20 cellular contexts compared by ENCODE assay signal in the genomic region with DNA sequence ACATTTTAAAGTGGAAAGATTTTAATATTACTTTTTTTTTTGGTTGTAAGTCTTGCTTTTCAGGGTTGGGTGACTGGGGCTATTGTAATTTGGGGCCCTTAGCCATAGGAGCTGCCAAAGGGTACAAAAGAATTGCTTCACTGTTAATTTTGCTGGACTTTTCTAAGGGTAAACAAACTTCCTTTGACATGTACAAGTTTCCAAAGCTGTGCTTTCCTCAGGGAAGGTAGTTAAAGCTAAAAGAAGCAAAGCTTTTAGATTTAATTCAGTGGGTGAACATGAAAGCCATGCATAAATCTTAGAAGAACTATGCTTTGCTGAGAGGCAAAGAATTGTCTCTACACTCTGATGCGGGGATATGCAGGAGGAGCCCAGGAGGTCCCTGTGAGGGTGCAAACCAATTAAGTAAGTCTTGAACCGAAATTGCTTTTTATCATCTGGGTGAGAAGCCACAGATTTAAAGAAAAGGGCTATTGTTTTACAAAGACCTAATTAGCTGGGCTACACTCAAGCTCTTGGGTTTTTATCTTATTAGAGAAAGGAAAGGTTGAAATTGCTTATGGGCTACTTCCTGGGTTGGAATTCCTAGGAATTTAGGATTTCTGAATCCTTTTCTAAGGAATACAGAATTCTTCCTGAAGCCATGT.
DNase-seq lines count a peak whose midpoint lies in the region; ATAC-seq and TF ChIP-seq lines count a peak whose summit lies in the region.
"Had no signal": no experiment of that assay in that cellular context is flagged by ENCODE, and none has a peak within 500 bp of the region (broad histone marks: within the 10 kb centered on the region; RNA-seq: fewer than 3 reads in every experiment).

No MANE protein-coding gene starts in this region.

- TF ChIP-seq CTCF in GM23338 (conservative IDR thresholded peaks at IDR 0.05; ENCODE audit: low read depth in 2 of 2), result no peak

- DNase-seq in GM23338 (ENCODE audit: low spot score) (peak; percentile 47), astrocyte of the hippocampus (ENCODE audit: low read depth, low spot score) (peak; percentile 9), T-cell (no peak), AML-193 (lab: John Stamatoyannopoulos, UW) (no peak), NCI-H774 (lab: John Stamatoyannopoulos, UW) (no peak)
- DNase-seq: activated CD4-positive, CD25-positive, alpha-beta regulatory T cell; activated CD8-positive, alpha-beta T cell treated with anti-CD3 and anti-CD28 coated beads, Interleukin-2, amount 10 ng/mL, durations not matched to agents 7 days and 5 days; CD4-positive, CD25-positive, alpha-beta regulatory T cell; central memory CD4-positive, alpha-beta T cell; DMS79 treated with DMSO at 0.1 percent for 48 hours; left colon; NCI-H146; SHP77; stimulated activated CD4-positive, alpha-beta T cell treated with anti-CD3 and anti-CD28 coated beads, Interleukin-12 subunit alpha, Interleukin-12 subunit beta, amount 100 ng/mL, for 4 hours; upper lobe of right lung had no signal

- peaks cover 2% of the 10 kb centered on the region for H3K27me3 Mint-ChIP-seq in GM23338 (ENCODE audit: insufficient read depth, low read depth, poor library complexity)
- H3K27me3 Mint-ChIP-seq in T-cell, result peaks cover 6 to 7% of the 10 kb centered on the region in 2 donors
- H3K27me3 Mint-ChIP-seq: CD4-positive, CD25-positive, alpha-beta regulatory T cell had no signal

- H3K27ac ChIP-seq in GM23338 (ENCODE audit: low read depth), result peak overlapping the region; percentile 85
- no peak overlapping the region for H3K27ac ChIP-seq in iPS-20b (ENCODE audit: low read length)
- H3K27ac ChIP-seq in rectal smooth muscle tissue (ENCODE audit: low read depth, low read length), result peak overlapping the region; percentile 29
- H3K27ac ChIP-seq: parathyroid adenoma, upper lobe of right lung had no signal

- H3K27me3 ChIP-seq in GM23338 (ENCODE audit: insufficient read depth) (no peaks in the 10 kb centered on the region), iPS-20b (ENCODE audit: insufficient read depth, low read length) (no peaks in the 10 kb centered on the region), rectal smooth muscle tissue (ENCODE audit: control insufficient read depth, insufficient read depth, low read length) (no peaks in the 10 kb centered on the region)
- H3K27me3 ChIP-seq: upper lobe of right lung had no signal

- no peak overlapping the region for H2AFZ ChIP-seq in GM23338
- H2AFZ ChIP-seq: parathyroid adenoma had no signal

- H3K79me2 ChIP-seq in GM23338 (replicated peaks; ENCODE audit: insufficient read depth), result peaks cover 10% of the 10 kb centered on the region
- H3K79me2 ChIP-seq: parathyroid adenoma had no signal

- no peaks in the 10 kb centered on the region for H3K9me3 ChIP-seq in iPS-20b (ENCODE audit: insufficient read depth, low read depth, low read length)
- H3K9me3 ChIP-seq: upper lobe of right lung had no signal

- H3K4me1 ChIP-seq in GM23338 (ENCODE audit: insufficient read depth), result peaks cover 55% of the 10 kb centered on the region
- H3K4me1 ChIP-seq in iPS-20b (ENCODE audit: insufficient read depth, low read length), result peaks cover 47% of the 10 kb centered on the region
- peaks cover 24% of the 10 kb centered on the region for H3K4me1 ChIP-seq in rectal smooth muscle tissue (ENCODE audit: control insufficient read depth, insufficient read depth, low read length)
- H3K4me1 ChIP-seq: parathyroid adenoma, upper lobe of right lung had no signal

- no peaks in the 10 kb centered on the region for H3K9me2 ChIP-seq in GM23338 (ENCODE audit: insufficient read depth)

- H3K4me1 Mint-ChIP-seq in GM23338, result peaks cover 46% of the 10 kb centered on the region
- H3K4me1 Mint-ChIP-seq in T-cell, result no peaks in the 10 kb centered on the region
- H3K4me1 Mint-ChIP-seq: CD4-positive, CD25-positive, alpha-beta regulatory T cell; stimulated activated effector memory CD8-positive, alpha-beta T cell treated with anti-CD3 and anti-CD28 coated beads, Interleukin-12 subunit alpha, Interleukin-12 subunit beta, amount 100 ng/mL, for 72 hours had no signal

- POLR2A ChIA-PET in T-cell (lab: Charles Lee), result no interaction called here

- H3K9me3 Mint-ChIP-seq in GM23338 (peaks cover 3% of the 10 kb centered on the region; the same call in 1 of the 3 replicates), T-cell (no peaks in the 10 kb centered on the region)
- H3K9me3 Mint-ChIP-seq: CD4-positive, CD25-positive, alpha-beta regulatory T cell; stimulated activated effector memory CD8-positive, alpha-beta T cell treated with anti-CD3 and anti-CD28 coated beads, Interleukin-12 subunit alpha, Interleukin-12 subunit beta, amount 100 ng/mL, for 72 hours had no signal

- H3K4me3 ChIP-seq in GM23338 (peak overlapping the region; percentile 3), iPS-20b (ENCODE audit: low read length) (peak overlapping the region; percentile 23; the same call in 1 of the 2 replicates), rectal smooth muscle tissue (ENCODE audit: low read length) (no peak overlapping the region)
- H3K4me3 ChIP-seq: upper lobe of right lung had no signal

- peaks cover 4% of the 10 kb centered on the region; the same call in 2 of the 3 replicates for H3K36me3 Mint-ChIP-seq in GM23338 (ENCODE audit: low read depth)
- H3K36me3 Mint-ChIP-seq in T-cell, result no peaks in the 10 kb centered on the region
- H3K36me3 Mint-ChIP-seq: CD4-positive, CD25-positive, alpha-beta regulatory T cell; stimulated activated effector memory CD8-positive, alpha-beta T cell treated with anti-CD3 and anti-CD28 coated beads, Interleukin-12 subunit alpha, Interleukin-12 subunit beta, amount 100 ng/mL, for 72 hours had no signal

- CTCF ChIA-PET in T-cell (lab: Charles Lee), result interaction anchor here in 1 of 2 donors (0.7 kb wide), 1 partner anchor 20 kb away, joined by 3 read pairs; no protein-coding TSS in a partner anchor

- H3K36me3 ChIP-seq in GM23338 (ENCODE audit: insufficient read depth), result no peaks in the 10 kb centered on the region
- no peaks in the 10 kb centered on the region for H3K36me3 ChIP-seq in iPS-20b (ENCODE audit: insufficient read depth, low read depth, low read length)
- H3K36me3 ChIP-seq in rectal smooth muscle tissue (ENCODE audit: control insufficient read depth, insufficient read depth, low read length), result no peaks in the 10 kb centered on the region
- H3K36me3 ChIP-seq: upper lobe of right lung had no signal

- H3K4me2 ChIP-seq in GM23338, result peak overlapping the region; percentile 59

- H3K4me3 Mint-ChIP-seq in GM23338 (peak overlapping the region; percentile 12; the same call in 2 of the 3 replicates), T-cell (no peak overlapping the region)
- H3K4me3 Mint-ChIP-seq: activated CD8-positive, alpha-beta T cell treated with anti-CD3 and anti-CD28 coated beads, Interleukin-2, amount 10 ng/mL, durations not matched to agents 7 days and 5 days; stimulated activated effector memory CD8-positive, alpha-beta T cell treated with anti-CD3 and anti-CD28 coated beads, Interleukin-12 subunit alpha, Interleukin-12 subunit beta, amount 100 ng/mL, for 72 hours had no signal

- H3K9ac ChIP-seq in iPS-20b (ENCODE audit: low read depth, low read length) (peak overlapping the region; percentile 39), rectal smooth muscle tissue (ENCODE audit: low read length) (no peak overlapping the region)
- H3K9ac ChIP-seq: parathyroid adenoma had no signal

- H4K20me1 ChIP-seq in GM23338 (replicated peaks; ENCODE audit: insufficient read depth), result no peaks in the 10 kb centered on the region

- peak; percentile 81 for ATAC-seq in GM23338
- no peak for ATAC-seq in T-cell (replicated peaks in 1 of 4)
- ATAC-seq in HG02973 (IDR thresholded peaks at IDR 0.05; ENCODE audit: unreplicated experiment), result no peak
- ATAC-seq: activated CD8-positive, alpha-beta T cell treated with anti-CD3 and anti-CD28 coated beads, Interleukin-2, amount 10 ng/mL, durations not matched to agents 7 days and 5 days; left colon; stimulated activated effector memory CD8-positive, alpha-beta T cell treated with anti-CD3 and anti-CD28 coated beads, Interleukin-12 subunit alpha, Interleukin-12 subunit beta, amount 100 ng/mL, for 72 hours; upper lobe of right lung had no signal

- H3F3A ChIP-seq in GM23338 (replicated peaks; ENCODE audit: low read depth), result no peaks in the 10 kb centered on the region

- H3K27ac Mint-ChIP-seq in GM23338 (peak overlapping the region; percentile 93), T-cell (no peak overlapping the region)
- H3K27ac Mint-ChIP-seq: activated CD8-positive, alpha-beta T cell treated with anti-CD3 and anti-CD28 coated beads, Interleukin-2, amount 10 ng/mL, durations not matched to agents 7 days and 5 days; CD4-positive, CD25-positive, alpha-beta regulatory T cell; stimulated activated effector memory CD8-positive, alpha-beta T cell treated with anti-CD3 and anti-CD28 coated beads, Interleukin-12 subunit alpha, Interleukin-12 subunit beta, amount 100 ng/mL, for 72 hours had no signal

Comparison
In these comparisons a context has a peak if more than half of its experiments do, and no peak if none do; other contexts are left out.
1. DNase-seq: peak in GM23338 (single experiment) and astrocyte of the hippocampus (single experiment); none in T-cell (0 of 34), AML-193 (0 of 2) and NCI-H774 (single experiment).